In the genomic region with DNA sequence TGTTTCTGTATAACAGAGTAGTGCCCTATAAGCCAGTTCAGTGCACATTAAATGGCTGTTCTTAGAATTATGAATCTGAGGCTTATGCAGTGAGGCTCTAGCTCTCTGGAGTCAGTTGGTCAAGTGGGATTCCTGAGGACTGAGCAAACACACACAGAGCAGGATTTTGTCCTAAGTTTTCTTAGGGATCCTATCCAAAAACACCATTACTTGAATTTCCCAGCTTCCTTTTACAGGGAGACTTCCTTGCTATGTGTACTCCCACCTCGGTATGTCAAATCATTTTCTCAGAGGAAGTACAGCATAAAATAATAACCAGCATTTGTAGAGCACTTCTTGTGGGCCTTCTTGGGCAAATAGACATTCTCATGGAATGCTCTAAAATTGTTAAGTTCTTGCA, we compare ENCODE assay signal across 17 cellular contexts.
DNase-seq lines count a peak whose midpoint lies in the region; ATAC-seq and TF ChIP-seq lines count a peak whose summit lies in the region.
"Had no signal": no experiment of that assay in that cellular context is flagged by ENCODE, and none has a peak within 500 bp of the region (broad histone marks: within the 10 kb centered on the region; RNA-seq: fewer than 3 reads in every experiment).

No MANE protein-coding gene starts in this region.

- H3K36me3 ChIP-seq in thoracic aorta: no peaks in the 10 kb centered on the region

- no peak overlapping the region for H3K4me3 Mint-ChIP-seq in T-helper 17 cell
- H3K4me3 Mint-ChIP-seq: activated CD4-positive, alpha-beta T cell treated with anti-CD3 and anti-CD28 coated beads, Interleukin-2, amount 10 ng/mL, durations not matched to agents 7 days and 5 days; activated T-cell treated with anti-CD3 and anti-CD28 coated beads, Interleukin-2, amount 50 U/mL, for 24 hours had no signal

- H3K4me1 ChIP-seq in thoracic aorta (ENCODE audit: control insufficient read depth in 1 of 2, low read depth in 2 of 2): peaks cover 4 to 17% of the 10 kb centered on the region in 2 donors

- peaks cover 7% of the 10 kb centered on the region for H3K4me1 Mint-ChIP-seq in T-helper 17 cell
- H3K4me1 Mint-ChIP-seq: activated CD4-positive, alpha-beta T cell treated with anti-CD3 and anti-CD28 coated beads, Interleukin-2, amount 10 ng/mL, durations not matched to agents 7 days and 5 days had no signal

- H3K27ac ChIP-seq in thoracic aorta (peak overlapping the region; percentile 47 to 60), dorsolateral prefrontal cortex (no peak overlapping the region)

- TF ChIP-seq CTCF in fibroblast of villous mesenchyme (IDR thresholded peaks at IDR 0.05; ENCODE audit: insufficient read depth, low read depth, low read length) (no peak), thoracic aorta (IDR thresholded peaks at IDR 0.05) (no peak), dorsolateral prefrontal cortex (IDR thresholded peaks at IDR 0.05 in 54 of 56, conservative IDR thresholded peaks at IDR 0.05 in 2 of 56; ENCODE audit: low read depth in 1 of 56, partially characterized antibody in 56 of 56) (no peak)

- H3K36me3 Mint-ChIP-seq in T-helper 17 cell (ENCODE audit: low read depth): peaks cover 2% of the 10 kb centered on the region

- peak; percentile 35 for DNase-seq in GM03348 (ENCODE audit: low spot score)
- no peak for DNase-seq in T-helper 17 cell
- DNase-seq in fibroblast of villous mesenchyme (ENCODE audit: low read depth): peak; percentile 21
- DNase-seq in thoracic aorta (ENCODE audit: low spot score): no peak
- no peak for DNase-seq in NCI-H1092 (lab: John Stamatoyannopoulos, UW)
- no peak for DNase-seq in DMS53 treated with DMSO at 0.1 percent for 48 hours (lab: John Stamatoyannopoulos, UW; ENCODE audit: unreplicated experiment)
- DNase-seq in dorsolateral prefrontal cortex: no peak
- DNase-seq: activated CD4-positive, alpha-beta T cell treated with anti-CD3 and anti-CD28 coated beads, Interleukin-2, amount 10 ng/mL, durations not matched to agents 7 days and 5 days; activated T-cell treated with anti-CD3 and anti-CD28 coated beads, Interleukin-2, amount 50 U/mL, for 24 hours; DMS79; head of caudate nucleus; midbrain; NCI-H1092 treated with DMSO at 0.1 percent for 48 hours; NCI-H82; occipital lobe had no signal

- H3K4me3 ChIP-seq in fibroblast of villous mesenchyme (ENCODE audit: low read depth, low read length) (no peak overlapping the region), thoracic aorta (peak overlapping the region; percentile 6), dorsolateral prefrontal cortex (no peak overlapping the region)
- H3K4me3 ChIP-seq: K562 had no signal

- H3K9me3 ChIP-seq in T-helper 17 cell (ENCODE audit: control insufficient read depth, low read length, poor library complexity, severe bottlenecking): no peaks in the 10 kb centered on the region
- no peaks in the 10 kb centered on the region for H3K9me3 ChIP-seq in thoracic aorta

- intact Hi-C loops in dorsolateral prefrontal cortex (cut with DNase I): no loop called here

- H3K27me3 ChIP-seq in thoracic aorta (replicated peaks; ENCODE audit: insufficient read depth) (no peaks in the 10 kb centered on the region), dorsolateral prefrontal cortex (no peaks in the 10 kb centered on the region)

- no peaks in the 10 kb centered on the region for H3K27me3 Mint-ChIP-seq in T-helper 17 cell
- H3K27me3 Mint-ChIP-seq: activated CD4-positive, alpha-beta T cell treated with anti-CD3 and anti-CD28 coated beads, Interleukin-2, amount 10 ng/mL, durations not matched to agents 7 days and 5 days; activated T-cell treated with anti-CD3 and anti-CD28 coated beads, Interleukin-2, amount 50 U/mL, for 24 hours had no signal

- peak overlapping the region; percentile 77 for H3K27ac Mint-ChIP-seq in T-helper 17 cell
- H3K27ac Mint-ChIP-seq: activated CD4-positive, alpha-beta T cell treated with anti-CD3 and anti-CD28 coated beads, Interleukin-2, amount 10 ng/mL, durations not matched to agents 7 days and 5 days; activated T-cell treated with anti-CD3 and anti-CD28 coated beads, Interleukin-2, amount 50 U/mL, for 24 hours had no signal

- ATAC-seq in T-helper 17 cell (no peak), thoracic aorta (ENCODE audit: insufficient number of reproducible peaks, low FRiP score, low read depth) (no peak)
- ATAC-seq: K562, sciatic nerve had no signal

Comparison
In these comparisons a context has a peak if more than half of its experiments do, and no peak if none do; other contexts are left out.
1. DNase-seq: peak in GM03348 (single experiment) and fibroblast of villous mesenchyme (single experiment); none in T-helper 17 cell (0 of 3), thoracic aorta (single experiment), NCI-H1092 (single experiment), DMS53 treated with DMSO at 0.1 percent for 48 hours (single experiment) and dorsolateral prefrontal cortex (0 of 10).
2. H3K27ac ChIP-seq: peak in thoracic aorta (2 of 2); none in dorsolateral prefrontal cortex (0 of 59).